ENCODE assay signal across 8 cellular contexts in the genomic region with DNA sequence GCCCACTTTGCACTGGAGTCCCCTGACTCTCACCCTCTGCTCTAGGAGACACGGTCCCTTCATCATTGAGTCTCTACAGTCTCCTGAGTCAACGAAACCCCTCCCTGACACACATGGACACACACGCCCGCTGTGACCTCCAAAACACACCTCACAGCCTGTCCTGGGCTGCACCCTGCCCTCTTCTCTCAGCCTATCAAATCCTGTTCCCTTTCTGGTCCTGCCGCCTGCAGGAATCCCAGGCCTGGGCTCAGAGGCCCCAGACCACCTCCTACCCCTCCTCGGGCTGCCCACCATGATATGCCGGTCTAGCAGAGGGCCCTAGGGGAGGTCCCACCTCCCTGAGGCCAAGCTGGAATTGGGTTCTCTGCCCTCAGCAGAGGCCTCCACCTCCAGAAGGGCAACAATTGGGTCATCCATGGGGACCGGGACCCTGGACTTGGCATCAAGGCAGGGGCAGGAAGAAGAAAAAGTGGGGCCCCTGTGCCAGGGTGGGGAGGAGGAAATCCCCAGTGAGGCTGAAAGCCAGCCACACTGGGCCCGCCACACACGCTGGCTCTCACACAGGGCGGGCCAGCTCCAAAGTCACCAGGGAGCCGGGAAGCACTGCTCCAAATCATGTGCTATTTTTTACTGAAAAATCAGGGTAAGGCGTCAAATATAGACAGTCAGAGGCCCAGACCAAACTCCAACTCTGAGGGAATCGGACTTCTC. TPM values are rescaled to one million over a fixed set of nuclear protein-coding genes. Genes with fewer than 3 reads are reported as not detected.
DNase-seq lines count a peak whose midpoint lies in the region; ATAC-seq, FAIRE-seq and TF ChIP-seq lines count a peak whose summit lies in the region.

No MANE protein-coding gene starts in this region.

- H3K4me3 Mint-ChIP-seq in immature natural killer cell = peak overlapping the region; percentile 89 to 97 (median 96)
- H3K4me3 Mint-ChIP-seq in stimulated activated naive CD8-positive, alpha-beta T cell treated with anti-CD3 and anti-CD28 coated beads, Interleukin-15, Interleukin-2, amounts not matched to agents 100 ng/mL and 50 ng/mL, for 24 hours = peak overlapping the region; percentile 94

- peak overlapping the region; percentile 83 for H3K4me3 ChIP-seq in GM23248

- no peak for TF ChIP-seq POLR2A in H54 (IDR thresholded peaks at IDR 0.05; ENCODE audit: low read depth, low read length)

- H3K27ac Mint-ChIP-seq in activated naive CD4-positive, alpha-beta T cell treated with anti-CD3 and anti-CD28 coated beads, Interleukin-2, amount 50 U/mL, for 72 hours = peak overlapping the region; percentile 85 to 94
- H3K27ac Mint-ChIP-seq in immature natural killer cell = peak overlapping the region; percentile 84 to 97 (median 92)
- H3K27ac Mint-ChIP-seq in stimulated activated naive CD8-positive, alpha-beta T cell treated with anti-CD3 and anti-CD28 coated beads, Interleukin-15, Interleukin-2, amounts not matched to agents 100 ng/mL and 50 ng/mL, for 24 hours = peak overlapping the region; percentile 96

- peaks cover 7% of the 10 kb centered on the region; the same call in 1 of the 2 replicates for H3K36me3 ChIP-seq in GM23248 (ENCODE audit: low read depth)

- H3K27ac ChIP-seq in GM23248 = peak overlapping the region; percentile 76

- FAIRE-seq in H54 (lab: Jason Lieb, UNC) = no peak

- peaks cover 27% of the 10 kb centered on the region for H3K4me1 ChIP-seq in GM23248 (ENCODE audit: insufficient read depth)

- no peaks in the 10 kb centered on the region for H3K27me3 ChIP-seq in GM23248 (replicated peaks; ENCODE audit: insufficient read depth)

- no peaks in the 10 kb centered on the region for H3F3A ChIP-seq in GM23248 (ENCODE audit: insufficient read depth)

- H3K27me3 Mint-ChIP-seq in immature natural killer cell (ENCODE audit: low read depth in 3 of 3) = peaks cover 8 to 12% (median 12%) of the 10 kb centered on the region in 3 donors
- no peaks in the 10 kb centered on the region for H3K27me3 Mint-ChIP-seq in stimulated activated naive CD8-positive, alpha-beta T cell treated with anti-CD3 and anti-CD28 coated beads, Interleukin-15, Interleukin-2, amounts not matched to agents 100 ng/mL and 50 ng/mL, for 24 hours

- H3K9me3 ChIP-seq in GM23248 (ENCODE audit: low read depth) = no peaks in the 10 kb centered on the region

- in situ Hi-C loops in GM23248 (cut with MboI) = no loop called here

- peaks cover 84% of the 10 kb centered on the region for H3K79me2 ChIP-seq in GM23248 (ENCODE audit: insufficient read depth)

- DNase-seq in GM23248 (peak; percentile 61), immature natural killer cell (no peak), GF-D8 (lab: John Stamatoyannopoulos, UW) (no peak), H54 (ENCODE audit: insufficient read length, low spot score) (no peak), SW480 (ENCODE audit: low spot score) (no peak)
- DNase-seq in activated naive CD4-positive, alpha-beta T cell treated with anti-CD3 and anti-CD28 coated beads, Interleukin-2, amount 50 U/mL, for 72 hours (ENCODE audit: low spot score in 2 of 2) = no peak

- H2AFZ ChIP-seq in GM23248 = no peak overlapping the region

- peaks cover 71 to 74% of the 10 kb centered on the region in 2 donors for H3K4me1 Mint-ChIP-seq in immature natural killer cell
- H3K4me1 Mint-ChIP-seq in stimulated activated naive CD8-positive, alpha-beta T cell treated with anti-CD3 and anti-CD28 coated beads, Interleukin-15, Interleukin-2, amounts not matched to agents 100 ng/mL and 50 ng/mL, for 24 hours (ENCODE audit: low read depth) = peaks cover 66% of the 10 kb centered on the region

- no peaks in the 10 kb centered on the region for H3K9me3 Mint-ChIP-seq in activated naive CD4-positive, alpha-beta T cell treated with anti-CD3 and anti-CD28 coated beads, Interleukin-2, amount 50 U/mL, for 72 hours
- H3K9me3 Mint-ChIP-seq in immature natural killer cell = no peaks in the 10 kb centered on the region
- H3K9me3 Mint-ChIP-seq in stimulated activated naive CD8-positive, alpha-beta T cell treated with anti-CD3 and anti-CD28 coated beads, Interleukin-15, Interleukin-2, amounts not matched to agents 100 ng/mL and 50 ng/mL, for 24 hours = no peaks in the 10 kb centered on the region

- 15 to 17% methylated on average over 14 of the region's 14 CpGs for WGBS in GM23248 (ENCODE audit: low coverage in 1 of 2, low lambda C conversion rate in 2 of 2, missing lambda C conversion rate in 2 of 2), 2 experiments

- H3K36me3 Mint-ChIP-seq in activated naive CD4-positive, alpha-beta T cell treated with anti-CD3 and anti-CD28 coated beads, Interleukin-2, amount 50 U/mL, for 72 hours = peaks cover 40 to 42% of the 10 kb centered on the region in 2 donors
- peaks cover 0 to 14% (median 11%) of the 10 kb centered on the region in 3 donors for H3K36me3 Mint-ChIP-seq in immature natural killer cell
- H3K36me3 Mint-ChIP-seq in stimulated activated naive CD8-positive, alpha-beta T cell treated with anti-CD3 and anti-CD28 coated beads, Interleukin-15, Interleukin-2, amounts not matched to agents 100 ng/mL and 50 ng/mL, for 24 hours (ENCODE audit: low read depth) = peaks cover 36% of the 10 kb centered on the region

- peak overlapping the region; percentile 81 for H3K4me2 ChIP-seq in GM23248 (ENCODE audit: unreplicated experiment)

- H4K20me1 ChIP-seq in GM23248 (ENCODE audit: insufficient read depth) = peaks cover 4% of the 10 kb centered on the region; the same call in 1 of the 2 replicates

- peak overlapping the region; percentile 98 for H3K9ac ChIP-seq in GM23248

- ATAC-seq in activated naive CD4-positive, alpha-beta T cell treated with anti-CD3 and anti-CD28 coated beads, Interleukin-2, amount 50 U/mL, for 72 hours = no peak
- no peak for ATAC-seq in HG03095 (IDR thresholded peaks at IDR 0.05; ENCODE audit: unreplicated experiment)

- no peaks in the 10 kb centered on the region for H3K9me2 ChIP-seq in GM23248 (ENCODE audit: insufficient read depth)

RNA-seq across cellular contexts. Expression of a gene that starts 3.4 kb away (rescaled TPM):
- 62.0 and 69.4 TPM in 2 replicates for total RNA-seq in GM23248 (2014; rRNA removed; shearing (Covaris generic))
- polyA plus RNA-seq in GM23248 (2016; fragmentation: Nextera tagmentation; extraction: Ambion mirVana) (2.3 and 3.2 TPM in 2 replicates), immature natural killer cell (1 to 10 TPM in 1 of 3 donors, under 1 TPM in 2; 0.25 to 2.0 (median 0.66) TPM)
- 100 to 1,000 TPM in 1 of 2 donors, 10 to 100 TPM in 1; 74.4 to 112 TPM for total RNA-seq in activated naive CD4-positive, alpha-beta T cell treated with anti-CD3 and anti-CD28 coated beads, Interleukin-2, amount 50 U/mL, for 72 hours

RNA-seq across cellular contexts. Expression of a gene that starts 17.1 kb away (rescaled TPM):
- total RNA-seq in GM23248 (2014; rRNA removed; shearing (Covaris generic)) = 3.0 and 4.4 TPM in 2 replicates
- polyA plus RNA-seq in GM23248 (2016; fragmentation: Nextera tagmentation; extraction: Ambion mirVana) = 1.3 TPM in 2 replicates
- total RNA-seq in activated naive CD4-positive, alpha-beta T cell treated with anti-CD3 and anti-CD28 coated beads, Interleukin-2, amount 50 U/mL, for 72 hours = 1 to 10 TPM; 1.3 to 4.4 TPM
- 1 to 10 TPM in 1 of 3 donors, not detected in 2; 1.2 TPM for polyA plus RNA-seq in immature natural killer cell

RNA-seq across cellular contexts. Expression of a gene that starts 18.7 kb away (rescaled TPM):
- total RNA-seq in GM23248 (2014; rRNA removed; shearing (Covaris generic)) = 1.6 TPM in 1 of 2 replicates, not detected in the other
- polyA plus RNA-seq in GM23248 (2016; fragmentation: Nextera tagmentation; extraction: Ambion mirVana) (1.4 and 1.8 TPM in 2 replicates), immature natural killer cell (not detected)
- under 1 TPM; 0.31 to 0.41 TPM for total RNA-seq in activated naive CD4-positive, alpha-beta T cell treated with anti-CD3 and anti-CD28 coated beads, Interleukin-2, amount 50 U/mL, for 72 hours

RNA-seq across cellular contexts. Expression of a gene that starts 51.9 kb away (rescaled TPM):
- 25.9 and 30.2 TPM in 2 replicates for total RNA-seq in GM23248 (2014; rRNA removed; shearing (Covaris generic))
- polyA plus RNA-seq in GM23248 (2016; fragmentation: Nextera tagmentation; extraction: Ambion mirVana) (48.1 and 56.0 TPM in 2 replicates), immature natural killer cell (10 to 100 TPM; 36.5 to 54.5 (median 43.8) TPM)
- total RNA-seq in activated naive CD4-positive, alpha-beta T cell treated with anti-CD3 and anti-CD28 coated beads, Interleukin-2, amount 50 U/mL, for 72 hours = 10 to 100 TPM; 14.3 to 18.7 TPM

RNA-seq across cellular contexts. Expression of a gene that starts 54.3 kb away (rescaled TPM):
- 6,472 and 7,860 TPM in 2 replicates for total RNA-seq in GM23248 (2014; rRNA removed; shearing (Covaris generic))
- polyA plus RNA-seq in GM23248 (2016; fragmentation: Nextera tagmentation; extraction: Ambion mirVana) = 15,283 and 15,653 TPM in 2 replicates
- total RNA-seq in activated naive CD4-positive, alpha-beta T cell treated with anti-CD3 and anti-CD28 coated beads, Interleukin-2, amount 50 U/mL, for 72 hours = 1 to 10 TPM in 1 of 2 donors, under 1 TPM in 1; 0.48 to 3.0 TPM
- not detected for polyA plus RNA-seq in immature natural killer cell
